Comparison of ENCODE assay signal across 1 cellular context in genomic region chr11:19713221-19714092, GRCh38.
TF ChIP-seq lines count a peak whose summit lies in the region.

No MANE protein-coding gene starts in this region.

TF ChIP-seq in HCT116, 20 proteins besides CTCF, POLR2A, EP300 and RAD21 (continued from another document):
- TF ChIP-seq ZBTB33 (IDR thresholded peaks at IDR 0.05; ENCODE audit: extremely low read depth, insufficient replicate concordance, low read length), result no peak
TF ChIP-seq in HCT116: peak in this region for 0.
